ENCODE assay signal across 18 cellular contexts in genomic region chr11:26632691-26633159, GRCh38.
DNase-seq lines count a peak whose midpoint lies in the region; ATAC-seq and TF ChIP-seq lines count a peak whose summit lies in the region.
"Had no signal": no experiment of that assay in that cellular context is flagged by ENCODE, and none has a peak within 500 bp of the region (broad histone marks: within the 10 kb centered on the region; RNA-seq: fewer than 3 reads in every experiment).

No MANE protein-coding gene starts in this region.

- no peaks in the 10 kb centered on the region for H3K36me3 ChIP-seq in gastrocnemius medialis
- H3K36me3 ChIP-seq in upper lobe of right lung, result no peaks in the 10 kb centered on the region
- H3K36me3 ChIP-seq: lower lobe of right lung, tibial nerve had no signal

- TF ChIP-seq CTCF in GM12865 (IDR thresholded peaks at IDR 0.05; ENCODE audit: insufficient read depth, low read depth, low read length, missing control alignments), result no peak
- TF ChIP-seq CTCF in gastrocnemius medialis (IDR thresholded peaks at IDR 0.05 in 4 of 5, conservative IDR thresholded peaks at IDR 0.05 in 1 of 5), result no peak
- TF ChIP-seq CTCF in upper lobe of right lung (IDR thresholded peaks at IDR 0.05), result no peak

- H3K4me3 ChIP-seq in GM12865 (ENCODE audit: low read depth, low read length) (no peak overlapping the region), gastrocnemius medialis (no peak overlapping the region), upper lobe of right lung (no peak overlapping the region)
- H3K4me3 ChIP-seq: lower lobe of right lung, skin epidermis, tibial nerve had no signal

- H3K27me3 ChIP-seq in gastrocnemius medialis (no peaks in the 10 kb centered on the region), upper lobe of right lung (no peaks in the 10 kb centered on the region)
- H3K27me3 ChIP-seq: tibial nerve had no signal

- no peak overlapping the region for H3K27ac ChIP-seq in gastrocnemius medialis
- no peak overlapping the region for H3K27ac ChIP-seq in upper lobe of right lung
- H3K27ac ChIP-seq: lower lobe of right lung, skin epidermis, tibial nerve had no signal

- no peak for TF ChIP-seq POLR2A in gastrocnemius medialis (IDR thresholded peaks at IDR 0.05)

- H3K4me1 ChIP-seq in gastrocnemius medialis (no peaks in the 10 kb centered on the region), upper lobe of right lung (no peaks in the 10 kb centered on the region)
- H3K4me1 ChIP-seq: lower lobe of right lung, tibial nerve had no signal

- intact Hi-C loops in gastrocnemius medialis (cut with DNase I; ENCODE audit: low total_unique reads), result no loop called here
- intact Hi-C loops in upper lobe of right lung (cut with DNase I), result no loop called here

- DNase-seq in GM12865 (ENCODE audit: low read depth) (peak; percentile 63), gastrocnemius medialis (no peak), ecto neural progenitor cell (ENCODE audit: low spot score) (no peak), upper lobe of right lung (no peak), NCI-H1417 (lab: John Stamatoyannopoulos, UW) (no peak)
- DNase-seq: activated naive CD4-positive, alpha-beta T cell treated with Interleukin-2 at 50 U/mL for 16 hours; DMS79; H9; lower lobe of right lung; naive B cell; T-helper 1 cell had no signal

- in situ Hi-C loops in gastrocnemius medialis (cut with MboI; ENCODE audit: low sequenced_read_pairs in 4 of 4), result loop anchor here in 1 of 4 donors (25.0 kb wide), 1 partner anchor 345 kb away; no protein-coding TSS in a partner anchor

- no peaks in the 10 kb centered on the region for H3K9me3 ChIP-seq in gastrocnemius medialis
- H3K9me3 ChIP-seq in upper lobe of right lung, result no peaks in the 10 kb centered on the region
- H3K9me3 ChIP-seq: lower lobe of right lung, tibial nerve had no signal

- ATAC-seq in GM19023 (IDR thresholded peaks at IDR 0.05; ENCODE audit: unreplicated experiment), result peak; percentile 78
- peak; percentile 79 for ATAC-seq in HG02642 (IDR thresholded peaks at IDR 0.05; ENCODE audit: poor library complexity, unreplicated experiment)
- peak; percentile 88 for ATAC-seq in HG03442 (IDR thresholded peaks at IDR 0.05; ENCODE audit: unreplicated experiment)
- no peak for ATAC-seq in gastrocnemius medialis
- ATAC-seq in upper lobe of right lung, result no peak
- ATAC-seq: lower lobe of right lung; stimulated activated effector memory CD8-positive, alpha-beta T cell treated with anti-CD3 and anti-CD28 coated beads, Interleukin-12 subunit alpha, Interleukin-12 subunit beta, amount 100 ng/mL, for 72 hours; WTC11 had no signal

Comparison
In these comparisons a context has a peak if more than half of its experiments do, and no peak if none do; other contexts are left out.
1. ATAC-seq: peak in GM19023 (single experiment), HG02642 (single experiment) and HG03442 (single experiment); none in gastrocnemius medialis (0 of 2) and upper lobe of right lung (single experiment).